ENCODE assay signal across 1 cellular context in the genomic region with DNA sequence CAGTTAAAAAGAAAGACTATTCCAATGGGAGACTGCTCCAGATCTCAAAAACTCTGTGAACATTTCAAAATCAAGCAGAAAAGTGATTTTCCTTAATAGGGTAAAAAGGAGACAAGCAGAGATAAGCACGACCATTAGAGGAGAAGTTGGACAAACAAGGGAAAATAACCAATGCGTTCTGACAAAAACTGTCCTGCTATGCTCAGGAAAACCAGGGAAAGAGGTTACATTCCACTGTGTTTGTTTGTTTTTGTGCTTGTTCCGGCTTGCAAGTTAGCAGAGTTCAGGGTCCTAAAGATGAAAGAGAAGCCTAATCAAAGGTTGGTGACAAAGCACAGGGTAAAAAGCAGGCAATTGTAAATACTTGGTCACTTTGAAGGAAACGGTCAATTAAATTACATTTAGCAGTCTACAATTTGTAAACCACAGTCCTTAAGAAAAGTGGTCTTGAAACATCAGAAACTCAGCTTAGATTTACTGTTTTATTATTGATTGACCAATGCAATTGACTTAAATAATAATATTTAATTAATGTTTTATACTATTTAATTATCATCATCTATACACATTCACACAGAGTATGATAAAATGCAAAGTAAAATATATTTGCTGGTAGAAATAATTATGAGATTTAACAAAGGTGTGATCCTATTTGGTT.
A peak's percentile ranks its signal among the peaks of the same experiment; 100 is the strongest.
TF ChIP-seq lines count a peak whose summit lies in the region.

No MANE protein-coding gene starts in this region.

TF ChIP-seq in HepG2, 621 proteins besides CTCF, POLR2A, EP300 and RAD21 (continued from another document and continues in another):
- TF ChIP-seq, protein P1, sequence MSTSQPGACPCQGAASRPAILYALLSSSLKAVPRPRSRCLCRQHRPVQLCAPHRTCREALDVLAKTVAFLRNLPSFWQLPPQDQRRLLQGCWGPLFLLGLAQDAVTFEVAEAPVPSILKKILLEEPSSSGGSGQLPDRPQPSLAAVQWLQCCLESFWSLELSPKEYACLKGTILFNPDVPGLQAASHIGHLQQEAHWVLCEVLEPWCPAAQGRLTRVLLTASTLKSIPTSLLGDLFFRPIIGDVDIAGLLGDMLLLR (CRISPR knock-in tag; IDR thresholded peaks at IDR 0.05), result no peak
- no peak for TF ChIP-seq MLLT10 (CRISPR knock-in tag; IDR thresholded peaks at IDR 0.05)
- TF ChIP-seq, protein P2, sequence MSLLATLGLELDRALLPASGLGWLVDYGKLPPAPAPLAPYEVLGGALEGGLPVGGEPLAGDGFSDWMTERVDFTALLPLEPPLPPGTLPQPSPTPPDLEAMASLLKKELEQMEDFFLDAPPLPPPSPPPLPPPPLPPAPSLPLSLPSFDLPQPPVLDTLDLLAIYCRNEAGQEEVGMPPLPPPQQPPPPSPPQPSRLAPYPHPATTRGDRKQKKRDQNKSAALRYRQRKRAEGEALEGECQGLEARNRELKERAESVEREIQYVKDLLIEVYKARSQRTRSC (CRISPR knock-in tag; IDR thresholded peaks at IDR 0.05; ENCODE audit: low read depth), result no peak
- no peak for TF ChIP-seq ZNF136 (CRISPR knock-in tag; IDR thresholded peaks at IDR 0.05; ENCODE audit: low read depth)
- no peak for TF ChIP-seq ZNF747 (CRISPR knock-in tag; IDR thresholded peaks at IDR 0.05; ENCODE audit: borderline replicate concordance)
- TF ChIP-seq, protein P3, sequence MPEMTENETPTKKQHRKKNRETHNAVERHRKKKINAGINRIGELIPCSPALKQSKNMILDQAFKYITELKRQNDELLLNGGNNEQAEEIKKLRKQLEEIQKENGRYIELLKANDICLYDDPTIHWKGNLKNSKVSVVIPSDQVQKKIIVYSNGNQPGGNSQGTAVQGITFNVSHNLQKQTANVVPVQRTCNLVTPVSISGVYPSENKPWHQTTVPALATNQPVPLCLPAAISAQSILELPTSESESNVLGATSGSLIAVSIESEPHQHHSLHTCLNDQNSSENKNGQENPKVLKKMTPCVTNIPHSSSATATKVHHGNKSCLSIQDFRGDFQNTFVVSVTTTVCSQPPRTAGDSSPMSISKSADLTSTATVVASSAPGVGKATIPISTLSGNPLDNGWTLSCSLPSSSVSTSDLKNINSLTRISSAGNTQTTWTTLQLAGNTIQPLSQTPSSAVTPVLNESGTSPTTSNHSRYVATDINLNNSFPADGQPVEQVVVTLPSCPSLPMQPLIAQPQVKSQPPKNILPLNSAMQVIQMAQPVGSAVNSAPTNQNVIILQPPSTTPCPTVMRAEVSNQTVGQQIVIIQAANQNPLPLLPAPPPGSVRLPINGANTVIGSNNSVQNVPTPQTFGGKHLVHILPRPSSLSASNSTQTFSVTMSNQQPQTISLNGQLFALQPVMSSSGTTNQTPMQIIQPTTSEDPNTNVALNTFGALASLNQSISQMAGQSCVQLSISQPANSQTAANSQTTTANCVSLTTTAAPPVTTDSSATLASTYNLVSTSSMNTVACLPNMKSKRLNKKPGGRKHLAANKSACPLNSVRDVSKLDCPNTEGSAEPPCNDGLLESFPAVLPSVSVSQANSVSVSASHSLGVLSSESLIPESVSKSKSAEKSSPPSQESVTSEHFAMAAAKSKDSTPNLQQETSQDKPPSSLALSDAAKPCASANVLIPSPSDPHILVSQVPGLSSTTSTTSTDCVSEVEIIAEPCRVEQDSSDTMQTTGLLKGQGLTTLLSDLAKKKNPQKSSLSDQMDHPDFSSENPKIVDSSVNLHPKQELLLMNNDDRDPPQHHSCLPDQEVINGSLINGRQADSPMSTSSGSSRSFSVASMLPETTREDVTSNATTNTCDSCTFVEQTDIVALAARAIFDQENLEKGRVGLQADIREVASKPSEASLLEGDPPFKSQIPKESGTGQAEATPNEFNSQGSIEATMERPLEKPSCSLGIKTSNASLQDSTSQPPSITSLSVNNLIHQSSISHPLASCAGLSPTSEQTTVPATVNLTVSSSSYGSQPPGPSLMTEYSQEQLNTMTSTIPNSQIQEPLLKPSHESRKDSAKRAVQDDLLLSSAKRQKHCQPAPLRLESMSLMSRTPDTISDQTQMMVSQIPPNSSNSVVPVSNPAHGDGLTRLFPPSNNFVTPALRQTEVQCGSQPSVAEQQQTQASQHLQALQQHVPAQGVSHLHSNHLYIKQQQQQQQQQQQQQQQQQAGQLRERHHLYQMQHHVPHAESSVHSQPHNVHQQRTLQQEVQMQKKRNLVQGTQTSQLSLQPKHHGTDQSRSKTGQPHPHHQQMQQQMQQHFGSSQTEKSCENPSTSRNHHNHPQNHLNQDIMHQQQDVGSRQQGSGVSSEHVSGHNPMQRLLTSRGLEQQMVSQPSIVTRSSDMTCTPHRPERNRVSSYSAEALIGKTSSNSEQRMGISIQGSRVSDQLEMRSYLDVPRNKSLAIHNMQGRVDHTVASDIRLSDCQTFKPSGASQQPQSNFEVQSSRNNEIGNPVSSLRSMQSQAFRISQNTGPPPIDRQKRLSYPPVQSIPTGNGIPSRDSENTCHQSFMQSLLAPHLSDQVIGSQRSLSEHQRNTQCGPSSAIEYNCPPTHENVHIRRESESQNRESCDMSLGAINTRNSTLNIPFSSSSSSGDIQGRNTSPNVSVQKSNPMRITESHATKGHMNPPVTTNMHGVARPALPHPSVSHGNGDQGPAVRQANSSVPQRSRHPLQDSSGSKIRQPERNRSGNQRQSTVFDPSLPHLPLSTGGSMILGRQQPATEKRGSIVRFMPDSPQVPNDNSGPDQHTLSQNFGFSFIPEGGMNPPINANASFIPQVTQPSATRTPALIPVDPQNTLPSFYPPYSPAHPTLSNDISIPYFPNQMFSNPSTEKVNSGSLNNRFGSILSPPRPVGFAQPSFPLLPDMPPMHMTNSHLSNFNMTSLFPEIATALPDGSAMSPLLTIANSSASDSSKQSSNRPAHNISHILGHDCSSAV (CRISPR knock-in tag; IDR thresholded peaks at IDR 0.05; ENCODE audit: borderline replicate concordance), result no peak
- TF ChIP-seq DR1 (CRISPR knock-in tag; IDR thresholded peaks at IDR 0.05), result no peak
- peak; percentile 73 for TF ChIP-seq MEIS2 (CRISPR knock-in tag; IDR thresholded peaks at IDR 0.05)
- TF ChIP-seq CHD2 (IDR thresholded peaks at IDR 0.05; ENCODE audit: low read depth, low read length), result no peak
- peak; percentile 80 for TF ChIP-seq ZNF331 (CRISPR knock-in tag; IDR thresholded peaks at IDR 0.05)
- no peak for TF ChIP-seq PAX8 (CRISPR knock-in tag; IDR thresholded peaks at IDR 0.05; ENCODE audit: borderline replicate concordance)
- no peak for TF ChIP-seq SYNCRIP (IDR thresholded peaks at IDR 0.05; ENCODE audit: insufficient read depth, low read depth, low read length)
- TF ChIP-seq SP5 (CRISPR knock-in tag; IDR thresholded peaks at IDR 0.05; ENCODE audit: borderline replicate concordance, low read depth), result no peak
- TF ChIP-seq, protein P4, sequence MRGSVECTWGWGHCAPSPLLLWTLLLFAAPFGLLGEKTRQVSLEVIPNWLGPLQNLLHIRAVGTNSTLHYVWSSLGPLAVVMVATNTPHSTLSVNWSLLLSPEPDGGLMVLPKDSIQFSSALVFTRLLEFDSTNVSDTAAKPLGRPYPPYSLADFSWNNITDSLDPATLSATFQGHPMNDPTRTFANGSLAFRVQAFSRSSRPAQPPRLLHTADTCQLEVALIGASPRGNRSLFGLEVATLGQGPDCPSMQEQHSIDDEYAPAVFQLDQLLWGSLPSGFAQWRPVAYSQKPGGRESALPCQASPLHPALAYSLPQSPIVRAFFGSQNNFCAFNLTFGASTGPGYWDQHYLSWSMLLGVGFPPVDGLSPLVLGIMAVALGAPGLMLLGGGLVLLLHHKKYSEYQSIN (CRISPR knock-in tag; IDR thresholded peaks at IDR 0.05; ENCODE audit: borderline replicate concordance), result no peak
- TF ChIP-seq AKNA (CRISPR knock-in tag; IDR thresholded peaks at IDR 0.05; ENCODE audit: borderline replicate concordance), result no peak
- TF ChIP-seq MED8 (CRISPR knock-in tag; IDR thresholded peaks at IDR 0.05; ENCODE audit: insufficient replicate concordance), result peak; percentile 98
- TF ChIP-seq ZNF83 (CRISPR knock-in tag; IDR thresholded peaks at IDR 0.05; ENCODE audit: borderline replicate concordance), result no peak
- TF ChIP-seq ZNF205 (CRISPR knock-in tag; IDR thresholded peaks at IDR 0.05), result no peak
- TF ChIP-seq ZNF441 (CRISPR knock-in tag; IDR thresholded peaks at IDR 0.05; ENCODE audit: borderline replicate concordance), result no peak
- TF ChIP-seq PTBP1 (IDR thresholded peaks at IDR 0.05; ENCODE audit: low read depth, low read length, poor library complexity, severe bottlenecking), result no peak
- TF ChIP-seq KLF11 (CRISPR knock-in tag; IDR thresholded peaks at IDR 0.05), result no peak
- TF ChIP-seq REXO4 (CRISPR knock-in tag; IDR thresholded peaks at IDR 0.05; ENCODE audit: borderline replicate concordance), result no peak
- no peak for TF ChIP-seq ZNF343 (CRISPR knock-in tag; IDR thresholded peaks at IDR 0.05)
- TF ChIP-seq KDM5A (IDR thresholded peaks at IDR 0.05; ENCODE audit: borderline replicate concordance, low read length), result no peak
- TF ChIP-seq FOXA1 (IDR thresholded peaks at IDR 0.05), result peak; percentile 57; the same call in 1 of the 2 replicates
- TF ChIP-seq FOXA1 (CRISPR knock-in tag; IDR thresholded peaks at IDR 0.05), result peak; percentile 85
- TF ChIP-seq, protein P5, sequence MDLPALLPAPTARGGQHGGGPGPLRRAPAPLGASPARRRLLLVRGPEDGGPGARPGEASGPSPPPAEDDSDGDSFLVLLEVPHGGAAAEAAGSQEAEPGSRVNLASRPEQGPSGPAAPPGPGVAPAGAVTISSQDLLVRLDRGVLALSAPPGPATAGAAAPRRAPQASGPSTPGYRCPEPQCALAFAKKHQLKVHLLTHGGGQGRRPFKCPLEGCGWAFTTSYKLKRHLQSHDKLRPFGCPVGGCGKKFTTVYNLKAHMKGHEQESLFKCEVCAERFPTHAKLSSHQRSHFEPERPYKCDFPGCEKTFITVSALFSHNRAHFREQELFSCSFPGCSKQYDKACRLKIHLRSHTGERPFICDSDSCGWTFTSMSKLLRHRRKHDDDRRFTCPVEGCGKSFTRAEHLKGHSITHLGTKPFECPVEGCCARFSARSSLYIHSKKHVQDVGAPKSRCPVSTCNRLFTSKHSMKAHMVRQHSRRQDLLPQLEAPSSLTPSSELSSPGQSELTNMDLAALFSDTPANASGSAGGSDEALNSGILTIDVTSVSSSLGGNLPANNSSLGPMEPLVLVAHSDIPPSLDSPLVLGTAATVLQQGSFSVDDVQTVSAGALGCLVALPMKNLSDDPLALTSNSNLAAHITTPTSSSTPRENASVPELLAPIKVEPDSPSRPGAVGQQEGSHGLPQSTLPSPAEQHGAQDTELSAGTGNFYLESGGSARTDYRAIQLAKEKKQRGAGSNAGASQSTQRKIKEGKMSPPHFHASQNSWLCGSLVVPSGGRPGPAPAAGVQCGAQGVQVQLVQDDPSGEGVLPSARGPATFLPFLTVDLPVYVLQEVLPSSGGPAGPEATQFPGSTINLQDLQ (CRISPR knock-in tag; IDR thresholded peaks at IDR 0.05), result no peak
- no peak for TF ChIP-seq CEBPB (IDR thresholded peaks at IDR 0.05; ENCODE audit: borderline replicate concordance, low read depth, low read length)
- no peak for TF ChIP-seq ATF7 (IDR thresholded peaks at IDR 0.05)
- TF ChIP-seq ATF7 (CRISPR knock-in tag; IDR thresholded peaks at IDR 0.05), result no peak
- no peak for TF ChIP-seq ELK4 (CRISPR knock-in tag; IDR thresholded peaks at IDR 0.05; ENCODE audit: borderline replicate concordance)
- 0 out of 2 replicates have a peak, but pooled peaks have one; percentile 54 for TF ChIP-seq NCOA1 (CRISPR knock-in tag; IDR thresholded peaks at IDR 0.05)
- no peak for TF ChIP-seq ZNF451 (CRISPR knock-in tag; IDR thresholded peaks at IDR 0.05)
- TF ChIP-seq ZEB1 (IDR thresholded peaks at IDR 0.05; ENCODE audit: insufficient replicate concordance, low read depth), result no peak
- no peak for TF ChIP-seq MTA1 (CRISPR knock-in tag; IDR thresholded peaks at IDR 0.05; ENCODE audit: borderline replicate concordance)
- TF ChIP-seq RARG (CRISPR knock-in tag; IDR thresholded peaks at IDR 0.05; ENCODE audit: low read depth), result no peak
- no peak for TF ChIP-seq ZNF354B (CRISPR knock-in tag; IDR thresholded peaks at IDR 0.05)
- no peak for TF ChIP-seq ZNF510 (CRISPR knock-in tag; IDR thresholded peaks at IDR 0.05; ENCODE audit: low read depth)
- no peak for TF ChIP-seq MATR3 (CRISPR knock-in tag; IDR thresholded peaks at IDR 0.05)
- no peak for TF ChIP-seq ZNF20 (CRISPR knock-in tag; IDR thresholded peaks at IDR 0.05)
